1 cellular context compared by ENCODE assay signal in genomic region chr11:44780940-44781631, GRCh38.
A peak's percentile ranks its signal among the peaks of the same experiment; 100 is the strongest.
TF ChIP-seq lines count a peak whose summit lies in the region.

No MANE protein-coding gene starts in this region.

TF ChIP-seq in K562, 482 proteins besides CTCF, POLR2A, EP300 and RAD21 (continued from another document and continues in another):
- TF ChIP-seq ATF2 (CRISPR knock-in tag; IDR thresholded peaks at IDR 0.05), result no peak
- TF ChIP-seq MEIS2 (IDR thresholded peaks at IDR 0.05; ENCODE audit: partially characterized antibody), result peak; percentile 63
- no peak for TF ChIP-seq BRCA1 (IDR thresholded peaks at IDR 0.05)
- no peak for TF ChIP-seq BRCA1 (CRISPR knock-in tag; IDR thresholded peaks at IDR 0.05)
- no peak for TF ChIP-seq RBM14 (IDR thresholded peaks at IDR 0.05; ENCODE audit: borderline replicate concordance, insufficient read depth, low read depth, low read length)
- TF ChIP-seq ZNF77 (CRISPR knock-in tag; IDR thresholded peaks at IDR 0.05), result no peak
- TF ChIP-seq NR1H2 (CRISPR knock-in tag; IDR thresholded peaks at IDR 0.05), result no peak
- TF ChIP-seq RBM15 (IDR thresholded peaks at IDR 0.05; ENCODE audit: insufficient read depth, low read length), result no peak
- TF ChIP-seq HSF4 (CRISPR knock-in tag; IDR thresholded peaks at IDR 0.05; ENCODE audit: borderline replicate concordance), result no peak
- TF ChIP-seq DLX4 (CRISPR knock-in tag; IDR thresholded peaks at IDR 0.05), result no peak
- TF ChIP-seq ZNF197 (CRISPR knock-in tag; IDR thresholded peaks at IDR 0.05; ENCODE audit: low read depth), result no peak
- no peak for TF ChIP-seq BRD9 (IDR thresholded peaks at IDR 0.05; ENCODE audit: low read depth, partially characterized antibody)
- no peak for TF ChIP-seq TSC22D4 (tag; IDR thresholded peaks at IDR 0.05)
- TF ChIP-seq TCF7 (IDR thresholded peaks at IDR 0.05; ENCODE audit: borderline replicate concordance), result no peak
- TF ChIP-seq TRIM24 (IDR thresholded peaks at IDR 0.05), result peak; percentile 95
- no peak for TF ChIP-seq PHF21A (IDR thresholded peaks at IDR 0.05; ENCODE audit: borderline replicate concordance, low read depth)
- TF ChIP-seq ELK3 (CRISPR knock-in tag; IDR thresholded peaks at IDR 0.05), result no peak
- no peak for TF ChIP-seq HMG20A (CRISPR knock-in tag; conservative IDR thresholded peaks at IDR 0.05)
- TF ChIP-seq TCF3 (CRISPR knock-in tag; IDR thresholded peaks at IDR 0.05), result peak; percentile 97
- no peak for TF ChIP-seq ZC3H8 (IDR thresholded peaks at IDR 0.05)
- no peak for TF ChIP-seq ERF (CRISPR knock-in tag; IDR thresholded peaks at IDR 0.05)
- TF ChIP-seq PATZ1 (CRISPR knock-in tag; IDR thresholded peaks at IDR 0.05; ENCODE audit: borderline replicate concordance), result no peak
- TF ChIP-seq ATF3 (IDR thresholded peaks at IDR 0.05), result peak; percentile 72
- peak; percentile 44; the same call in 1 of the 2 replicates for TF ChIP-seq ATF3 (CRISPR knock-in tag; conservative IDR thresholded peaks at IDR 0.05)
- TF ChIP-seq ZNF79 (CRISPR knock-in tag; IDR thresholded peaks at IDR 0.05; ENCODE audit: low read depth), result no peak
- TF ChIP-seq HDGF (IDR thresholded peaks at IDR 0.05), result no peak
- peak; percentile 81 to 87 for TF ChIP-seq KDM1A (IDR thresholded peaks at IDR 0.05)
- TF ChIP-seq HOXB6 (CRISPR knock-in tag; IDR thresholded peaks at IDR 0.05; ENCODE audit: borderline replicate concordance), result no peak
- TF ChIP-seq XRCC5 (IDR thresholded peaks at IDR 0.05; ENCODE audit: low read depth, low read length), result no peak
- TF ChIP-seq IRF2 (CRISPR knock-in tag; IDR thresholded peaks at IDR 0.05), result no peak
- no peak for TF ChIP-seq NELFE (IDR thresholded peaks at IDR 0.05; ENCODE audit: insufficient read depth, insufficient read length)
- TF ChIP-seq IRF9 (tag; IDR thresholded peaks at IDR 0.05), result peak; percentile 83
- TF ChIP-seq ZNF639 (CRISPR knock-in tag; conservative IDR thresholded peaks at IDR 0.05 in 1 of 2, IDR thresholded peaks at IDR 0.05 in 1 of 2), result peak in 1 of 2 experiments; percentile 41; a peak in 1 of 4 replicates
- no peak for TF ChIP-seq CREB5 (CRISPR knock-in tag; IDR thresholded peaks at IDR 0.05)
- no peak for TF ChIP-seq CLOCK (CRISPR knock-in tag; IDR thresholded peaks at IDR 0.05; ENCODE audit: borderline replicate concordance)
- TF ChIP-seq CHD7 (IDR thresholded peaks at IDR 0.05; ENCODE audit: low read depth, low read length), result no peak
